ENCODE assay signal across 8 cellular contexts in genomic region chr11:20388096-20389055, GRCh38. TPM values are rescaled to one million over a fixed set of nuclear protein-coding genes. Genes with fewer than 3 reads are reported as not detected.
DNase-seq lines count a peak whose midpoint lies in the region; ATAC-seq and TF ChIP-seq lines count a peak whose summit lies in the region.

No MANE protein-coding gene starts in this region.

- peaks cover 5 to 9% of the 10 kb centered on the region in 2 experiments; a peak in 3 of 4 replicates for H3K4me1 ChIP-seq in HCT116 (ENCODE audit: control insufficient read depth in 1 of 2, insufficient read depth in 2 of 2, low read length in 2 of 2)

- H3K4me2 ChIP-seq in HCT116 (ENCODE audit: low read length) = peak overlapping the region; percentile 96

- RAD21 ChIA-PET in HCT116 (lab: Charles Lee; ENCODE audit: low non-redundant PET in 1 of 2, low total read pairs in 2 of 2, uncharacterized antibody in 2 of 2, unreplicated experiment in 2 of 2) = no interaction called here

- 11 to 15% (median 13%) methylated on average over 25 of the region's 25 CpGs for WGBS in adipose tissue, 3 donors

- H3K9me3 ChIP-seq in HCT116 (ENCODE audit: control insufficient read depth in 1 of 2, insufficient read depth in 1 of 2, low read depth in 1 of 2, low read length in 2 of 2) = no peaks in the 10 kb centered on the region

- intact Hi-C loops in HCT116 (cut with micrococcal nuclease) = no loop called here

- peak; percentile 7 to 13 for ATAC-seq in activated CD4-positive, CD25-positive, alpha-beta regulatory T cell treated with anti-CD3 and anti-CD28 coated beads, Interleukin-2, amount 50 U/mL, for 24 hours
- ATAC-seq in HCT116 = peak; percentile 16
- ATAC-seq in stimulated activated naive CD8-positive, alpha-beta T cell treated with anti-CD3 and anti-CD28 coated beads, Interleukin-15, Interleukin-2, amounts not matched to agents 100 U/mL and 50 U/mL, for 24 hours = no peak

- no peak for DNase-seq in activated CD4-positive, CD25-positive, alpha-beta regulatory T cell treated with anti-CD3 and anti-CD28 coated beads, Interleukin-2, amount 50 U/mL, for 72 hours
- DNase-seq in HCT116 (ENCODE audit: low read depth, low spot score) (no peak), NAMALWA (ENCODE audit: low spot score) (peak; percentile 58), iPS-NIHi11 (ENCODE audit: low spot score) (peak; percentile 16), dermis blood vessel endothelial cell (no peak)
- peak; percentile 38 for DNase-seq in stimulated activated naive CD8-positive, alpha-beta T cell treated with anti-CD3 and anti-CD28 coated beads, Interleukin-15, Interleukin-2, amounts not matched to agents 100 U/mL and 50 U/mL, for 24 hours

- BruUV-seq in HCT116 (replicated peaks; lab: Mats Ljungman, UMichigan) = TSS peak; percentile 49

- peaks cover 31% of the 10 kb centered on the region for H3K79me2 ChIP-seq in HCT116 (ENCODE audit: insufficient read depth, low read length)

- H3K9me2 ChIP-seq in HCT116 (ENCODE audit: insufficient read depth) = no peaks in the 10 kb centered on the region

- peaks cover 2 to 6% of the 10 kb centered on the region in 2 experiments; a peak in 2 of 4 replicates for H3K36me3 ChIP-seq in HCT116 (ENCODE audit: control insufficient read depth in 1 of 2, insufficient read depth in 2 of 2, low read length in 2 of 2)

- H3K4me3 ChIP-seq in HCT116 (replicated peaks in 1 of 2; ENCODE audit: low read depth in 1 of 2, low read length in 2 of 2) = peak overlapping the region; percentile 90 to 99

- peak overlapping the region; percentile 82 for H3K27ac ChIP-seq in HCT116 (ENCODE audit: low read depth, low read length)
- peak overlapping the region; percentile 49 for H3K27ac ChIP-seq in adipose tissue (ENCODE audit: low read depth, low read length)

- H3K9ac ChIP-seq in HCT116 (ENCODE audit: low read length) = peak overlapping the region; percentile 100

- POLR2A ChIA-PET in HCT116 (lab: Charles Lee) = no interaction called here

- TF ChIP-seq POLR2A in HCT116 (IDR thresholded peaks at IDR 0.05; ENCODE audit: borderline replicate concordance, extremely low read depth, insufficient read depth, insufficient read length) = no peak

- no peaks in the 10 kb centered on the region for H4K20me1 ChIP-seq in HCT116 (ENCODE audit: insufficient read depth)

- CTCF ChIA-PET in HCT116 (lab: Charles Lee) = interaction anchor here (1.5 kb wide), 1 partner anchor 9 kb away, joined by 6 read pairs; no protein-coding TSS in a partner anchor

- TF ChIP-seq CTCF in HCT116 (IDR thresholded peaks at IDR 0.05 in 2 of 3, conservative IDR thresholded peaks at IDR 0.05 in 1 of 3; ENCODE audit: borderline replicate concordance in 1 of 3, insufficient read depth in 1 of 3, low read depth in 2 of 3, low read length in 2 of 3) = no peak

- no peaks in the 10 kb centered on the region for H3K27me3 ChIP-seq in HCT116 (ENCODE audit: insufficient read depth, low read length)

- no peak for TF ChIP-seq RAD21 in HCT116 (IDR thresholded peaks at IDR 0.05; ENCODE audit: low read depth)

- H2AFZ ChIP-seq in HCT116 (ENCODE audit: low read depth, low read length, poor library complexity, severe bottlenecking) = no peak overlapping the region

TF ChIP-seq in HCT116, 20 proteins besides CTCF, POLR2A, EP300 and RAD21:
- no peak for TF ChIP-seq REST (IDR thresholded peaks at IDR 0.05; ENCODE audit: low read depth)
- no peak for TF ChIP-seq CEBPB (IDR thresholded peaks at IDR 0.05; ENCODE audit: low read depth)
- no peak for TF ChIP-seq CBX3 (IDR thresholded peaks at IDR 0.05; ENCODE audit: low read depth)
- TF ChIP-seq EZH2 (IDR thresholded peaks at IDR 0.05) = no peak
- TF ChIP-seq ZFX (IDR thresholded peaks at IDR 0.05) = peak; percentile 18
- TF ChIP-seq JUND (IDR thresholded peaks at IDR 0.05) = no peak
- no peak for TF ChIP-seq FOSL1 (IDR thresholded peaks at IDR 0.05; ENCODE audit: low read depth)
- TF ChIP-seq EZH2phosphoT487 (IDR thresholded peaks at IDR 0.05; ENCODE audit: borderline replicate concordance) = no peak
- 0 out of 2 replicates have a peak, but pooled peaks have one; percentile 8 for TF ChIP-seq SIN3A (IDR thresholded peaks at IDR 0.05; ENCODE audit: low read depth)

RNA-seq across cellular contexts. Expression of gene PRMT3, which starts 0.9 kb away (rescaled TPM):
- total RNA-seq in HCT116 (2021; ENCODE audit: unreplicated experiment) = 24.3 TPM
- 8.2 and 9.8 TPM in 2 replicates for polyA plus RNA-seq in HCT116 (2012)
- 1 to 10 TPM; 4.1 to 7.6 (median 6.3) TPM for polyA plus RNA-seq in adipose tissue
- 11.7 and 16.2 TPM in 2 replicates for total RNA-seq in dermis blood vessel endothelial cell

RNA-seq across cellular contexts. Expression of gene HTATIP2, which starts 24.9 kb away (rescaled TPM):
- 43.4 TPM for total RNA-seq in HCT116 (2021; ENCODE audit: unreplicated experiment)
- 28.3 and 40.8 TPM in 2 replicates for polyA plus RNA-seq in HCT116 (2012)
- 10 to 100 TPM; 12.2 to 48.6 (median 19.4) TPM for polyA plus RNA-seq in adipose tissue
- 75.9 and 94.3 TPM in 2 replicates for total RNA-seq in dermis blood vessel endothelial cell

Comparison
In these comparisons a context has a peak if more than half of its experiments do, and no peak if none do; other contexts are left out.
1. DNase-seq: peak in NAMALWA (single experiment), iPS-NIHi11 (single experiment) and stimulated activated naive CD8-positive, alpha-beta T cell treated with anti-CD3 and anti-CD28 coated beads, Interleukin-15, Interleukin-2, amounts not matched to agents 100 U/mL and 50 U/mL, for 24 hours (single experiment); none in activated CD4-positive, CD25-positive, alpha-beta regulatory T cell treated with anti-CD3 and anti-CD28 coated beads, Interleukin-2, amount 50 U/mL, for 72 hours (single experiment), HCT116 (single experiment) and dermis blood vessel endothelial cell (single experiment).